Comparison of ENCODE assay signal across 24 cellular contexts in genomic region chr7:101096331-101096956, GRCh38. TPM values are rescaled to one million over a fixed set of nuclear protein-coding genes. Genes with fewer than 3 reads are reported as not detected.
DNase-seq lines count a peak whose midpoint lies in the region; ATAC-seq, FAIRE-seq and TF ChIP-seq lines count a peak whose summit lies in the region.
"Had no signal": no experiment of that assay in that cellular context is flagged by ENCODE, and none has a peak within 500 bp of the region (broad histone marks: within the 10 kb centered on the region; RNA-seq: fewer than 3 reads in every experiment).

No MANE protein-coding gene starts in this region.

- TF ChIP-seq CTCF in GM12878 (IDR thresholded peaks at IDR 0.05 in 2 of 3, conservative IDR thresholded peaks at IDR 0.05 in 1 of 3; ENCODE audit: control insufficient read depth in 2 of 3, extremely low read depth in 1 of 3, insufficient read depth in 1 of 3, low read depth in 3 of 3, low read length in 3 of 3) = no peak
- no peak for TF ChIP-seq CTCF in kidney (IDR thresholded peaks at IDR 0.05; ENCODE audit: borderline replicate concordance, extremely low read depth, insufficient read depth)
- TF ChIP-seq CTCF in pancreas (IDR thresholded peaks at IDR 0.05) = no peak

- H3K9ac ChIP-seq in GM12878 (ENCODE audit: control insufficient read depth, insufficient read depth, low read length) = no peak overlapping the region
- H3K9ac ChIP-seq in mesendoderm (ENCODE audit: low read length) = no peak overlapping the region
- H3K9ac ChIP-seq in kidney (ENCODE audit: low read length in 2 of 2) = no peak overlapping the region
- H3K9ac ChIP-seq: BLaER1, SK-N-SH had no signal

- in situ Hi-C loops in GM12878 (cut with MboI) = no loop called here

- H3K36me3 ChIP-seq in CD4-positive, CD25-positive, alpha-beta regulatory T cell (ENCODE audit: control insufficient read depth, insufficient read depth, low read length) = no peaks in the 10 kb centered on the region
- H3K36me3 ChIP-seq in GM12878 (ENCODE audit: control insufficient read depth in 2 of 2, insufficient read depth in 2 of 2, low read length in 1 of 2) (no peaks in the 10 kb centered on the region), mesendoderm (ENCODE audit: control insufficient read depth, insufficient read depth, low read length) (no peaks in the 10 kb centered on the region), kidney (ENCODE audit: control insufficient read depth in 1 of 2, insufficient read depth in 2 of 2, low read length in 2 of 2) (no peaks in the 10 kb centered on the region), pancreas (no peaks in the 10 kb centered on the region)

- peaks cover 11% of the 10 kb centered on the region for H3K36me3 Mint-ChIP-seq in CD4-positive, CD25-positive, alpha-beta regulatory T cell

- POLR2A ChIA-PET in GM12878 (lab: Charles Lee) = no interaction called here

- no peak overlapping the region for H4K8ac ChIP-seq in mesendoderm (ENCODE audit: low read depth, low read length)

- no peak overlapping the region for H3K4ac ChIP-seq in mesendoderm (ENCODE audit: low read depth, low read length)

- 0 out of 2 replicates have a peak, but pooled peaks cover 3% of the 10 kb centered on the region for H4K20me1 ChIP-seq in GM12878 (ENCODE audit: control insufficient read depth, insufficient read depth)

- H3K79me2 ChIP-seq in GM12878 (ENCODE audit: control insufficient read depth, insufficient read depth, low read length) (no peaks in the 10 kb centered on the region), mesendoderm (ENCODE audit: control insufficient read depth, insufficient read depth, low read length) (no peaks in the 10 kb centered on the region)

- H3K4me2 ChIP-seq in GM12878 (ENCODE audit: control insufficient read depth, insufficient read depth) (no peak overlapping the region), mesendoderm (ENCODE audit: low read length) (no peak overlapping the region)
- H3K4me2 ChIP-seq: BLaER1 had no signal

- no TSS peak for BruUV-seq in GM12878 (replicated peaks; lab: Mats Ljungman, UMichigan)

- no peaks in the 10 kb centered on the region for H3K27me3 ChIP-seq in CD4-positive, CD25-positive, alpha-beta regulatory T cell (ENCODE audit: control insufficient read depth, insufficient read depth, low read length)
- H3K27me3 ChIP-seq in GM12878 (replicated peaks in 1 of 2; ENCODE audit: control insufficient read depth in 2 of 2, insufficient read depth in 2 of 2, low read length in 1 of 2) (no peaks in the 10 kb centered on the region), mesendoderm (ENCODE audit: insufficient read depth, low read length, poor library complexity) (no peaks in the 10 kb centered on the region), pancreas (no peaks in the 10 kb centered on the region)

- no peak overlapping the region for H4K5ac ChIP-seq in mesendoderm (ENCODE audit: low read length)

- FAIRE-seq in GM12878 (lab: Jason Lieb, UNC) (peak; percentile 52), kidney (lab: Jason Lieb, UNC) (no peak), pancreas (lab: Jason Lieb, UNC) (no peak)
- FAIRE-seq: GM12891 had no signal

- H3K4me1 Mint-ChIP-seq in CD4-positive, CD25-positive, alpha-beta regulatory T cell = peaks cover 0 to 20% (median 16%) of the 10 kb centered on the region in 4 donors

- no peak overlapping the region for H2AFZ ChIP-seq in GM12878 (ENCODE audit: control insufficient read depth, low read depth, low read length)

- no peak overlapping the region for H2AK5ac ChIP-seq in mesendoderm (ENCODE audit: low read length)

- TF ChIP-seq POLR2A in GM12878 (IDR thresholded peaks at IDR 0.05; ENCODE audit: low read depth, low read length) = no peak

- TF ChIP-seq RAD21 in GM12878 (IDR thresholded peaks at IDR 0.05; ENCODE audit: insufficient read depth, low read depth, low read length) = no peak

- SMC1A ChIA-PET in GM12878 (lab: Charles Lee; ENCODE audit: uncharacterized antibody, unreplicated experiment) = interaction anchor here (0.7 to 1.7 kb wide), 5 partner anchors 11 to 48 kb away, joined by 3 to 5 read pairs (median 4); partner anchors contain the start of gene TRIM56

- no peaks in the 10 kb centered on the region for H3K9me3 Mint-ChIP-seq in CD4-positive, CD25-positive, alpha-beta regulatory T cell
- H3K9me3 Mint-ChIP-seq: CD4-positive, alpha-beta memory T cell had no signal

- no peak for DNase-seq in CD4-positive, CD25-positive, alpha-beta regulatory T cell
- DNase-seq in OCI-M1 (lab: John Stamatoyannopoulos, UW) (peak; percentile 52), GM12878 (ENCODE audit: low read depth, low spot score) (no peak), mesendoderm (no peak), kidney (no peak), pancreas (no peak), HuH-7 (ENCODE audit: low spot score) (no peak)
- DNase-seq: ACHN; Caco-2; CD4-positive, alpha-beta memory T cell; DMS 273 treated with DMSO at 0.1 percent for 48 hours; DMS79 treated with DMSO at 0.1 percent for 48 hours; HCEC 1CT; Kasumi-1; NCI-H1417 treated with DMSO at 0.1 percent for 48 hours; NCI-H187; NCI-H446; NCI-H526; PC-3; RPMI8226; SIG-M5; SK-N-SH had no signal

- H3K4me3 ChIP-seq in CD4-positive, CD25-positive, alpha-beta regulatory T cell (ENCODE audit: low read depth, low read length) = no peak overlapping the region
- no peak overlapping the region for H3K4me3 ChIP-seq in GM12878
- H3K4me3 ChIP-seq in mesendoderm (ENCODE audit: low read length) = no peak overlapping the region
- H3K4me3 ChIP-seq in kidney (ENCODE audit: low read length in 2 of 2) = no peak overlapping the region
- no peak overlapping the region for H3K4me3 ChIP-seq in pancreas
- H3K4me3 ChIP-seq: BLaER1 had no signal

- H3K56ac ChIP-seq in mesendoderm (ENCODE audit: low read length) = no peak overlapping the region

- no peak overlapping the region for H2BK15ac ChIP-seq in mesendoderm (replicated peaks; ENCODE audit: low read depth)

- CTCF ChIA-PET in GM12878 (lab: Yijun Ruan, JAX) = interaction anchor here (0.8 to 1.4 kb wide), 9 partner anchors 11 to 186 kb away, joined by 3 to 7 read pairs (median 4); no protein-coding TSS in a partner anchor

- TF ChIP-seq EP300 in GM12878 (IDR thresholded peaks at IDR 0.05; ENCODE audit: borderline replicate concordance in 1 of 2, control insufficient read depth in 1 of 2, low read depth in 2 of 2, low read length in 2 of 2) = no peak

- H2BK5ac ChIP-seq in mesendoderm (ENCODE audit: low read length) = no peak overlapping the region

- no peaks in the 10 kb centered on the region for H3K4me1 ChIP-seq in CD4-positive, CD25-positive, alpha-beta regulatory T cell (ENCODE audit: control insufficient read depth, insufficient read depth, low read length, poor library complexity, severe bottlenecking)
- H3K4me1 ChIP-seq in GM12878 (ENCODE audit: control insufficient read depth, insufficient read depth, low read length) (no peaks in the 10 kb centered on the region), mesendoderm (ENCODE audit: control insufficient read depth, low read depth, low read length) (peaks cover 5% of the 10 kb centered on the region), kidney (ENCODE audit: control insufficient read depth in 1 of 2, insufficient read depth in 1 of 2, low read depth in 1 of 2, low read length in 2 of 2) (peaks cover 3 to 4% of the 10 kb centered on the region in 2 donors), pancreas (peaks cover 0 to 3% (median 0%) of the 10 kb centered on the region in 3 donors)

- peak overlapping the region; percentile 62 for H3K18ac ChIP-seq in mesendoderm (ENCODE audit: low read length)

- no peak overlapping the region for H2BK120ac ChIP-seq in mesendoderm (ENCODE audit: low read depth, low read length)

- H3K27me3 Mint-ChIP-seq in CD4-positive, CD25-positive, alpha-beta regulatory T cell = peaks cover 23% of the 10 kb centered on the region

- no peak overlapping the region for H3K23ac ChIP-seq in mesendoderm (ENCODE audit: low read length)

- no peaks in the 10 kb centered on the region for H3K79me1 ChIP-seq in mesendoderm (ENCODE audit: low read length)

- H3K27ac Mint-ChIP-seq in CD4-positive, CD25-positive, alpha-beta regulatory T cell = peak overlapping the region in 2 of 3 donors; percentile 25 to 52

- no peaks in the 10 kb centered on the region for H3K9me3 ChIP-seq in CD4-positive, CD25-positive, alpha-beta regulatory T cell (ENCODE audit: control insufficient read depth in 2 of 2, low read length in 2 of 2)
- H3K9me3 ChIP-seq in GM12878 (replicated peaks; ENCODE audit: control insufficient read depth, insufficient read depth, low read length) (no peaks in the 10 kb centered on the region), kidney (ENCODE audit: control insufficient read depth in 1 of 2, low read length in 2 of 2) (no peaks in the 10 kb centered on the region), pancreas (no peaks in the 10 kb centered on the region)
- H3K9me3 ChIP-seq: Caco-2, SK-N-SH had no signal

- no peak for ATAC-seq in CD4-positive, CD25-positive, alpha-beta regulatory T cell (ENCODE audit: low read depth in 2 of 2)
- no peak for ATAC-seq in GM12878
- ATAC-seq in pancreas = no peak
- ATAC-seq: PC-3 had no signal

- RAD21 ChIA-PET in GM12878 (lab: Charles Lee; ENCODE audit: unreplicated experiment) = interaction anchor here (0.8 to 1.3 kb wide), 3 partner anchors 11 to 41 kb away, joined by 3 to 4 read pairs (median 3); partner anchors contain the start of gene TRIM56

- no peak overlapping the region for H3K4me3 Mint-ChIP-seq in CD4-positive, CD25-positive, alpha-beta regulatory T cell
- H3K4me3 Mint-ChIP-seq: CD4-positive, alpha-beta memory T cell had no signal

- H3K27ac ChIP-seq in CD4-positive, CD25-positive, alpha-beta regulatory T cell (ENCODE audit: insufficient read depth, low read length, poor library complexity, severe bottlenecking) = no peak overlapping the region
- no peak overlapping the region for H3K27ac ChIP-seq in GM12878 (ENCODE audit: control insufficient read depth, insufficient read depth)
- no peak overlapping the region for H3K27ac ChIP-seq in mesendoderm (ENCODE audit: low read depth, low read length)
- no peak overlapping the region for H3K27ac ChIP-seq in kidney (ENCODE audit: low read depth in 2 of 2, low read length in 2 of 2)
- no peak overlapping the region for H3K27ac ChIP-seq in pancreas
- H3K27ac ChIP-seq: BLaER1 had no signal

- intact Hi-C loops in GM12878 (cut with micrococcal nuclease; ENCODE audit: unreplicated experiment) (loop anchor here (5.0 kb wide), 1 partner anchor 96 kb away; no protein-coding TSS in a partner anchor), kidney (cut with DNase I) (no loop called here), pancreas (cut with DNase I) (no loop called here)

- WGBS in GM12878 (ENCODE audit: insufficient coverage, insufficient replicate concordance, low lambda C conversion rate, missing lambda C conversion rate) = 57% methylated on average over 6 of the region's 6 CpGs
- no CpG with 5 or more reads among the region's 6 CpGs for WGBS in mesendoderm (ENCODE audit: extremely low coverage, insufficient coverage, low lambda C conversion rate)
- WGBS in pancreas, 2 donors = 47 to 51% methylated on average over 6 of the region's 6 CpGs

RNA-seq across cellular contexts. Expression of gene TRIM56, which starts 11.2 kb away (rescaled TPM):
- total RNA-seq in CD4-positive, CD25-positive, alpha-beta regulatory T cell = 44.6 TPM
- polyA plus RNA-seq in CD4-positive, CD25-positive, alpha-beta regulatory T cell = 1 to 10 TPM; 3.5 to 7.4 (median 6.3) TPM
- 63.4 and 67.9 TPM in 2 replicates for total RNA-seq in GM12878 (2013; cell fraction: nucleolus; rRNA removed)
- total RNA-seq in GM12878 (2014; rRNA removed) = 14.1 and 16.2 TPM in 2 replicates
- total RNA-seq in GM12878 (2014; rRNA removed; fragmentation: Illumina TruSeq; extraction: Trizol) = 12.3 and 12.7 TPM in 2 replicates
- total RNA-seq in GM12878 (2021) = 33.8 and 37.5 TPM in 2 replicates
- polyA plus RNA-seq in GM12878 (2011; ENCODE audit: low read depth) = 10.6 TPM
- 9.6 and 10.8 TPM in 2 replicates for polyA plus RNA-seq in GM12878 (2011; rRNA removed)
- polyA plus RNA-seq in GM12878 (2011; cell fraction: cytosol; rRNA removed) = 7.9 and 8.0 TPM in 2 replicates
- 16.6 and 28.9 TPM in 2 replicates for polyA plus RNA-seq in GM12878 (2011; cell fraction: nucleus; rRNA removed)
- 17.9 and 29.2 TPM in 2 replicates for polyA plus RNA-seq in GM12878 (2012)
- polyA plus RNA-seq in GM12878 (2014; fragmentation: Illumina TruSeq; extraction: Trizol) = 19.5 and 19.8 TPM in 2 replicates
- polyA plus RNA-seq in GM12878 (2014; fragmentation: Nextera tagmentation; extraction: Ambion mirVana) = 1 to 10 TPM; 3.2 to 8.3 TPM
- 19.1 and 20.7 TPM in 2 replicates for polyA plus RNA-seq in GM12878 (2014; rRNA removed)
- 10 to 100 TPM; 10.3 to 10.8 TPM for polyA plus RNA-seq in GM12878 (2016; fragmentation: Nextera tagmentation; extraction: Ambion mirVana)
- polyA minus RNA-seq in GM12878 (2011; rRNA and poly(A)+ RNA removed) = 23.3 and 43.7 TPM in 2 replicates
- polyA minus RNA-seq in GM12878 (2011; cell fraction: cytosol; rRNA and poly(A)+ RNA removed) = 9.8 and 12.2 TPM in 2 replicates
- 11.4 and 24.9 TPM in 2 replicates for polyA minus RNA-seq in GM12878 (2011; cell fraction: nucleus; rRNA and poly(A)+ RNA removed)
- 7.8 TPM for polyA plus RNA-seq in mesendoderm (2013, experiment 1 of 2)
- 5.7 TPM for polyA plus RNA-seq in mesendoderm (2013, experiment 2 of 2)
- 54.5 TPM for total RNA-seq in kidney
- polyA plus RNA-seq in kidney (ENCODE audit: insufficient read depth, low read depth, low replicate concordance) = 6.9 TPM
- total RNA-seq in pancreas = 10 to 100 TPM; 13.2 to 26.5 (median 15.9) TPM
- polyA plus RNA-seq in pancreas = 10 to 100 TPM in 1 of 2 donors, 1 to 10 TPM in 1; 7.6 to 10.5 TPM

RNA-seq across cellular contexts. Expression of gene SERPINE1, which starts 30.5 kb away (rescaled TPM):
- total RNA-seq in CD4-positive, CD25-positive, alpha-beta regulatory T cell = 0.39 TPM
- not detected for polyA plus RNA-seq in CD4-positive, CD25-positive, alpha-beta regulatory T cell
- 1.3 and 1.4 TPM in 2 replicates for total RNA-seq in GM12878 (2013; cell fraction: nucleolus; rRNA removed)
- 0.23 and 0.33 TPM in 2 replicates for total RNA-seq in GM12878 (2014; rRNA removed)
- total RNA-seq in GM12878 (2014; rRNA removed; fragmentation: Illumina TruSeq; extraction: Trizol) = 0.14 and 0.27 TPM in 2 replicates
- 0.46 and 0.66 TPM in 2 replicates for total RNA-seq in GM12878 (2021)
- polyA plus RNA-seq in GM12878 (2011; ENCODE audit: low read depth) = 0.58 TPM
- polyA plus RNA-seq in GM12878 (2011; rRNA removed) = 1.5 and 2.4 TPM in 2 replicates
- 3.1 and 3.2 TPM in 2 replicates for polyA plus RNA-seq in GM12878 (2011; cell fraction: cytosol; rRNA removed)
- polyA plus RNA-seq in GM12878 (2011; cell fraction: nucleus; rRNA removed) = 1.2 and 1.5 TPM in 2 replicates
- polyA plus RNA-seq in GM12878 (2012) = 0.93 and 0.94 TPM in 2 replicates
- polyA plus RNA-seq in GM12878 (2014; fragmentation: Illumina TruSeq; extraction: Trizol) = 0.25 and 0.41 TPM in 2 replicates
- under 1 TPM; 0.20 to 0.39 TPM for polyA plus RNA-seq in GM12878 (2014; fragmentation: Nextera tagmentation; extraction: Ambion mirVana)
- 0.52 and 0.58 TPM in 2 replicates for polyA plus RNA-seq in GM12878 (2014; rRNA removed)
- under 1 TPM; 0.75 to 0.83 TPM for polyA plus RNA-seq in GM12878 (2016; fragmentation: Nextera tagmentation; extraction: Ambion mirVana)
- polyA minus RNA-seq in GM12878 (2011; rRNA and poly(A)+ RNA removed) = 2.0 and 3.0 TPM in 2 replicates
- polyA minus RNA-seq in GM12878 (2011; cell fraction: cytosol; rRNA and poly(A)+ RNA removed) = 1.0 and 1.3 TPM in 2 replicates
- 0.48 TPM in 2 replicates for polyA minus RNA-seq in GM12878 (2011; cell fraction: nucleus; rRNA and poly(A)+ RNA removed)
- polyA plus RNA-seq in mesendoderm (2013, experiment 1 of 2) = 55.1 TPM
- 62.9 TPM for polyA plus RNA-seq in mesendoderm (2013, experiment 2 of 2)
- 9.9 TPM for total RNA-seq in kidney
- 3.5 TPM for polyA plus RNA-seq in kidney (ENCODE audit: insufficient read depth, low read depth, low replicate concordance)
- 10 to 100 TPM in 1 of 6 donors, 1 to 10 TPM in 4, under 1 TPM in 1; 0.98 to 14.5 (median 3.7) TPM for total RNA-seq in pancreas
- 1 to 10 TPM; 1.9 to 5.2 TPM for polyA plus RNA-seq in pancreas
- polyA plus RNA-seq: CD4-positive, alpha-beta memory T cell had no signal

RNA-seq across cellular contexts. Expression of gene AP1S1, which starts 57.8 kb away (rescaled TPM):
- 14.5 TPM for total RNA-seq in CD4-positive, CD25-positive, alpha-beta regulatory T cell
- polyA plus RNA-seq in CD4-positive, CD25-positive, alpha-beta regulatory T cell = 1 to 10 TPM; 5.4 to 8.8 (median 6.3) TPM
- total RNA-seq in GM12878 (2013; cell fraction: nucleolus; rRNA removed) = 10.0 and 11.2 TPM in 2 replicates
- 89.4 and 103 TPM in 2 replicates for total RNA-seq in GM12878 (2014; rRNA removed)
- 48.6 and 48.9 TPM in 2 replicates for total RNA-seq in GM12878 (2014; rRNA removed; fragmentation: Illumina TruSeq; extraction: Trizol)
- 58.5 and 63.5 TPM in 2 replicates for total RNA-seq in GM12878 (2021)
- 53.1 TPM for polyA plus RNA-seq in GM12878 (2011; ENCODE audit: low read depth)
- 103 and 121 TPM in 2 replicates for polyA plus RNA-seq in GM12878 (2011; rRNA removed)
- 132 and 133 TPM in 2 replicates for polyA plus RNA-seq in GM12878 (2011; cell fraction: cytosol; rRNA removed)
- polyA plus RNA-seq in GM12878 (2011; cell fraction: nucleus; rRNA removed) = 70.1 and 95.2 TPM in 2 replicates
- polyA plus RNA-seq in GM12878 (2012) = 63.7 and 83.5 TPM in 2 replicates
- 59.2 and 61.3 TPM in 2 replicates for polyA plus RNA-seq in GM12878 (2014; fragmentation: Illumina TruSeq; extraction: Trizol)
- 1 to 10 TPM; 2.5 to 7.9 TPM for polyA plus RNA-seq in GM12878 (2014; fragmentation: Nextera tagmentation; extraction: Ambion mirVana)
- 101 and 115 TPM in 2 replicates for polyA plus RNA-seq in GM12878 (2014; rRNA removed)
- 10 to 100 TPM; 26.3 to 30.7 TPM for polyA plus RNA-seq in GM12878 (2016; fragmentation: Nextera tagmentation; extraction: Ambion mirVana)
- 59.1 and 71.1 TPM in 2 replicates for polyA minus RNA-seq in GM12878 (2011; rRNA and poly(A)+ RNA removed)
- 18.3 and 22.6 TPM in 2 replicates for polyA minus RNA-seq in GM12878 (2011; cell fraction: cytosol; rRNA and poly(A)+ RNA removed)
- 7.1 and 7.4 TPM in 2 replicates for polyA minus RNA-seq in GM12878 (2011; cell fraction: nucleus; rRNA and poly(A)+ RNA removed)
- polyA plus RNA-seq in mesendoderm (2013, experiment 1 of 2) = 14.7 TPM
- 15.1 TPM for polyA plus RNA-seq in mesendoderm (2013, experiment 2 of 2)
- total RNA-seq in kidney = 50.4 TPM
- polyA plus RNA-seq in kidney (ENCODE audit: insufficient read depth, low read depth, low replicate concordance) = 133 TPM
- total RNA-seq in pancreas = 10 to 100 TPM; 12.0 to 23.1 (median 15.6) TPM
- polyA plus RNA-seq in pancreas = 10 to 100 TPM; 30.4 to 34.7 TPM
